Comparison of ENCODE assay signal across 8 cellular contexts in the genomic region with DNA sequence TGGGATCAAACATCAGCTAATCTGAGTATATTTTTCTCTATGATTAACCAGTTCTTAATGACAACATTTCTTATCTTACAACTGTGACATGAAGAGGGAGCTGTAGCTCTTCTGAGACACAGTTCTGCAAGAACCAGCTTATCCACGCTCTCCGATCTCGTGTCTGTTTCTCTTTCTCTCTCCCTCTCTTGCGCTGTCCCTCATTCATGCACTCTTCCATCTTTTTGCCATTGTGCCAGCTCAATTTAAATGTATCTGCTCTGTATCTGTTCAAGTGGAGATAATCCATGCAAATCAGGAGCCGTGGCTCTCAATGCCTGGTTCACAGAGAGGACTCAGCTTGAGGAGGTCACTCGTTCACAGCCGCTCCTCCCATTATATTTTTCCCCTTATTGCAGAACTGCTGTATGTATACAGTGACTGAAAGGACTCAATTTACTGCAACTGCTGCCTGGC.
DNase-seq lines count a peak whose midpoint lies in the region; ATAC-seq and TF ChIP-seq lines count a peak whose summit lies in the region.

No MANE protein-coding gene starts in this region.

- H3K36me3 Mint-ChIP-seq in activated CD8-positive, alpha-beta memory T cell treated with anti-CD3 and anti-CD28 coated beads, Interleukin-2, amount 10 ng/mL, durations not matched to agents 7 days and 5 days = no peaks in the 10 kb centered on the region

- H3K9me3 Mint-ChIP-seq in activated CD8-positive, alpha-beta memory T cell treated with anti-CD3 and anti-CD28 coated beads, Interleukin-2, amount 10 ng/mL, durations not matched to agents 7 days and 5 days (ENCODE audit: low read depth) = peaks cover 7% of the 10 kb centered on the region

- no peaks in the 10 kb centered on the region for H3K4me1 Mint-ChIP-seq in activated CD8-positive, alpha-beta memory T cell treated with anti-CD3 and anti-CD28 coated beads, Interleukin-2, amount 10 ng/mL, durations not matched to agents 7 days and 5 days

- H3K27ac ChIP-seq in colonic mucosa (no peak overlapping the region), left lung (peak overlapping the region in 1 of 2 donors; percentile 67), thymus (ENCODE audit: low read depth) (no peak overlapping the region)

- peak overlapping the region in 1 of 2 donors; percentile 24 for H3K9ac ChIP-seq in colonic mucosa (ENCODE audit: low read depth in 2 of 2, low read length in 2 of 2)

- WGBS in thymus = 5% methylated on average over 7 of the region's 7 CpGs

- intact Hi-C loops in colonic mucosa (cut with DNase I) (no loop called here), left lung (cut with DNase I) (no loop called here)

- H3K36me3 ChIP-seq in colonic mucosa (no peaks in the 10 kb centered on the region), left lung (no peaks in the 10 kb centered on the region), thymus (ENCODE audit: control insufficient read depth, insufficient read depth) (no peaks in the 10 kb centered on the region)

- DNase-seq in Daoy (ENCODE audit: low read depth) (peak; percentile 40), NCI-H524 (lab: John Stamatoyannopoulos, UW) (peak; percentile 83 to 92), colonic mucosa (peak; percentile 23), left lung (no peak)
- DNase-seq in activated CD8-positive, alpha-beta memory T cell treated with anti-CD3 and anti-CD28 coated beads, Interleukin-2, amount 10 ng/mL, durations not matched to agents 7 days and 5 days = no peak

- ATAC-seq in HG02885 (IDR thresholded peaks at IDR 0.05; ENCODE audit: poor library complexity, unreplicated experiment) = peak; percentile 88
- ATAC-seq in left lung = peak; percentile 87
- ATAC-seq in HG03135 (IDR thresholded peaks at IDR 0.05; ENCODE audit: unreplicated experiment) = no peak
- no peak for ATAC-seq in activated CD8-positive, alpha-beta memory T cell treated with anti-CD3 and anti-CD28 coated beads, Interleukin-2, amount 10 ng/mL, durations not matched to agents 7 days and 5 days

- no peaks in the 10 kb centered on the region for H3K27me3 Mint-ChIP-seq in activated CD8-positive, alpha-beta memory T cell treated with anti-CD3 and anti-CD28 coated beads, Interleukin-2, amount 10 ng/mL, durations not matched to agents 7 days and 5 days

- CTCF ChIA-PET in activated CD8-positive, alpha-beta memory T cell treated with anti-CD3 and anti-CD28 coated beads, Interleukin-2, amount 10 ng/mL, durations not matched to agents 7 days and 5 days (lab: Charles Lee) = no interaction called here

- TF ChIP-seq CTCF in colonic mucosa (IDR thresholded peaks at IDR 0.05) (peak; percentile 33), left lung (IDR thresholded peaks at IDR 0.05) (no peak)

- no peak overlapping the region for H3K4me3 Mint-ChIP-seq in activated CD8-positive, alpha-beta memory T cell treated with anti-CD3 and anti-CD28 coated beads, Interleukin-2, amount 10 ng/mL, durations not matched to agents 7 days and 5 days

- H3K27ac Mint-ChIP-seq in activated CD8-positive, alpha-beta memory T cell treated with anti-CD3 and anti-CD28 coated beads, Interleukin-2, amount 10 ng/mL, durations not matched to agents 7 days and 5 days = no peak overlapping the region

- H3K4me1 ChIP-seq in colonic mucosa (no peaks in the 10 kb centered on the region), left lung (no peaks in the 10 kb centered on the region), thymus (ENCODE audit: control insufficient read depth, insufficient read depth, low read length) (no peaks in the 10 kb centered on the region)

- no peaks in the 10 kb centered on the region for H3K27me3 ChIP-seq in colonic mucosa
- H3K27me3 ChIP-seq in left lung = no peaks in the 10 kb centered on the region
- H3K27me3 ChIP-seq in thymus (ENCODE audit: control insufficient read depth, insufficient read depth) = no peaks in the 10 kb centered on the region

- H3K4me3 ChIP-seq in colonic mucosa (peak overlapping the region; percentile 34), left lung (peak overlapping the region; percentile 24 to 37), thymus (ENCODE audit: low read length) (peak overlapping the region; percentile 36)

- H3K9me3 ChIP-seq in colonic mucosa = no peaks in the 10 kb centered on the region
- no peaks in the 10 kb centered on the region for H3K9me3 ChIP-seq in left lung
- no peaks in the 10 kb centered on the region for H3K9me3 ChIP-seq in thymus (ENCODE audit: control insufficient read depth)

Comparison
In these comparisons a context has a peak if more than half of its experiments do, and no peak if none do; other contexts are left out.
1. DNase-seq: peak in Daoy (single experiment), NCI-H524 (2 of 2) and colonic mucosa (single experiment); none in left lung (0 of 2) and activated CD8-positive, alpha-beta memory T cell treated with anti-CD3 and anti-CD28 coated beads, Interleukin-2, amount 10 ng/mL, durations not matched to agents 7 days and 5 days (single experiment).
2. ATAC-seq: peak in HG02885 (single experiment) and left lung (single experiment); none in HG03135 (single experiment) and activated CD8-positive, alpha-beta memory T cell treated with anti-CD3 and anti-CD28 coated beads, Interleukin-2, amount 10 ng/mL, durations not matched to agents 7 days and 5 days (single experiment).
3. Peak in every context shown above with its lines, with median percentiles within 50 percentile points of each other: H3K4me3 ChIP-seq.